In the genomic region with DNA sequence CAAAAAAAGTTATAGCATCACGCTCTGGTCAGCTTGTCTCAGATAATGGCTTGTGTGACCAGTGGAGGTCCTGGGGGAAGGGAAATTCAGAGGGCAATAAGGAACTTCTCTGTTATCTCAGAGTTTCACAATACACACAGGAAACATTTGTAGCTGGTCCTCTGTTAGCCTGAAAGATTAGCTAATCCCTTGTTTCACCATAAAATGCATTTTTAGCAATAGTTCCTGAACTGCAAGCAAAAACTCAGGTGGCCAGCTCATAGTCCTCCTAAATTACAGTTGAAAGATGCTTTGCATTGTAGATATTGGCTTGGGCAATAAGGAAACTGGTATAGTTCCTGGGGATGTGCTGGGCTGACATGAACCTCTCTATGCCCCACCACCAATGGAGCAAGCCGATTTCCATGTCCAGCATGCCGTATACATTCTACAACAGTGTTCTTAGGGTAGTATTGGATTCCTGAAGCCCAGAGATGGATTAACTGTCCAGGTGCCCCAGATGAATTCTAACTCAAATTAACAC, we compare ENCODE assay signal across 8 cellular contexts.
DNase-seq lines count a peak whose midpoint lies in the region; ATAC-seq and TF ChIP-seq lines count a peak whose summit lies in the region.

No MANE protein-coding gene starts in this region.

- H3K36me3 Mint-ChIP-seq in activated T-helper 2 cell treated with anti-CD3 and anti-CD28 coated beads, Interferon-gamma antibody, Interleukin-2, Interleukin-4, amounts not matched to agents 10 μg/mL and 5 μg/mL and 100 μg/mL, durations not matched to agents 14 hours and 24 hours and 36 hours (ENCODE audit: low read depth), result no peaks in the 10 kb centered on the region
- H3K36me3 Mint-ChIP-seq in nephron (ENCODE audit: low read depth), result no peaks in the 10 kb centered on the region

- no peaks in the 10 kb centered on the region for H3K27me3 Mint-ChIP-seq in activated T-helper 2 cell treated with anti-CD3 and anti-CD28 coated beads, Interferon-gamma antibody, Interleukin-2, Interleukin-4, amounts not matched to agents 10 μg/mL and 5 μg/mL and 100 μg/mL, durations not matched to agents 14 hours and 24 hours and 36 hours (ENCODE audit: low read depth)
- H3K27me3 Mint-ChIP-seq in nephron (ENCODE audit: low read depth), result no peaks in the 10 kb centered on the region

- intact Hi-C loops in activated T-helper 2 cell treated with anti-CD3 and anti-CD28 coated beads, Interferon-gamma antibody, Interleukin-2, Interleukin-4, amounts not matched to agents 10 μg/mL and 5 μg/mL and 100 μg/mL, durations not matched to agents 14 hours and 24 hours and 36 hours (cut with micrococcal nuclease), result no loop called here

- no peaks in the 10 kb centered on the region for H3K9me3 Mint-ChIP-seq in activated T-helper 2 cell treated with anti-CD3 and anti-CD28 coated beads, Interferon-gamma antibody, Interleukin-2, Interleukin-4, amounts not matched to agents 10 μg/mL and 5 μg/mL and 100 μg/mL, durations not matched to agents 14 hours and 24 hours and 36 hours
- no peaks in the 10 kb centered on the region for H3K9me3 Mint-ChIP-seq in nephron

- H3K4me1 Mint-ChIP-seq in activated T-helper 2 cell treated with anti-CD3 and anti-CD28 coated beads, Interferon-gamma antibody, Interleukin-2, Interleukin-4, amounts not matched to agents 10 μg/mL and 5 μg/mL and 100 μg/mL, durations not matched to agents 14 hours and 24 hours and 36 hours (ENCODE audit: low read depth), result peaks cover 42% of the 10 kb centered on the region
- peaks cover 75% of the 10 kb centered on the region for H3K4me1 Mint-ChIP-seq in nephron

- ATAC-seq in GM18909 (IDR thresholded peaks at IDR 0.05; ENCODE audit: poor library complexity, unreplicated experiment) (peak; percentile 44), HG03378 (IDR thresholded peaks at IDR 0.05; ENCODE audit: unreplicated experiment) (peak; percentile 45)

- no peak for DNase-seq in activated T-helper 2 cell treated with anti-CD3 and anti-CD28 coated beads, Interferon-gamma antibody, Interleukin-2, Interleukin-4, amounts not matched to agents 10 μg/mL and 5 μg/mL and 100 μg/mL, durations not matched to agents 14 hours and 24 hours and 36 hours (ENCODE audit: low spot score)
- no peak for DNase-seq in central memory CD4-positive, alpha-beta T cell
- DNase-seq in NCI-H2171 treated with DMSO at 0.1 percent for 48 hours (lab: John Stamatoyannopoulos, UW), result no peak
- DNase-seq in GM19240 (ENCODE audit: insufficient read length, low spot score), result no peak
- no peak for DNase-seq in AG08395 (ENCODE audit: low spot score)

- H3K27ac Mint-ChIP-seq in activated T-helper 2 cell treated with anti-CD3 and anti-CD28 coated beads, Interferon-gamma antibody, Interleukin-2, Interleukin-4, amounts not matched to agents 10 μg/mL and 5 μg/mL and 100 μg/mL, durations not matched to agents 14 hours and 24 hours and 36 hours, result peak overlapping the region; percentile 61
- H3K27ac Mint-ChIP-seq in nephron, result peak overlapping the region in 2 of 3 experiments; percentile 40 to 80

- no peak for TF ChIP-seq CTCF in nephron (IDR thresholded peaks at IDR 0.05; ENCODE audit: unreplicated experiment in 3 of 3)

- H3K4me3 Mint-ChIP-seq in activated T-helper 2 cell treated with anti-CD3 and anti-CD28 coated beads, Interferon-gamma antibody, Interleukin-2, Interleukin-4, amounts not matched to agents 10 μg/mL and 5 μg/mL and 100 μg/mL, durations not matched to agents 14 hours and 24 hours and 36 hours (ENCODE audit: low read depth), result no peak overlapping the region
- H3K4me3 Mint-ChIP-seq in nephron, result no peak overlapping the region
